In genomic region chr18:63322908-63323634, GRCh38 we compare ENCODE assay signal across 8 cellular contexts. TPM values are rescaled to one million over a fixed set of nuclear protein-coding genes. Genes with fewer than 3 reads are reported as not detected.
DNase-seq lines count a peak whose midpoint lies in the region; ATAC-seq and TF ChIP-seq lines count a peak whose summit lies in the region.

No MANE protein-coding gene starts in this region.

- H3K4me3 ChIP-seq in Loucy (ENCODE audit: low read length, poor library complexity, severe bottlenecking) = no peak overlapping the region

- H3K27me3 ChIP-seq in Loucy (ENCODE audit: insufficient read depth, low read length, poor library complexity, severe bottlenecking) = peaks cover 7% of the 10 kb centered on the region

- CTCF ChIA-PET in activated naive CD4-positive, alpha-beta T cell treated with anti-CD3 and anti-CD28 coated beads for 36 hours (lab: Charles Lee) = interaction anchor here (0.6 to 7.4 kb wide), 38 partner anchors 9 to 722 kb away, joined by 3 to 159 read pairs (median 4); no protein-coding TSS in a partner anchor

- no peak overlapping the region for H3K27ac Mint-ChIP-seq in activated naive CD4-positive, alpha-beta T cell treated with anti-CD3 and anti-CD28 coated beads for 36 hours
- no peak overlapping the region for H3K27ac Mint-ChIP-seq in glutamatergic neuron (ENCODE audit: unreplicated experiment)

- H3K9me2 ChIP-seq in Loucy (replicated peaks; ENCODE audit: low read depth, low read length) = no peaks in the 10 kb centered on the region

- no peaks in the 10 kb centered on the region for H3K27me3 Mint-ChIP-seq in activated naive CD4-positive, alpha-beta T cell treated with anti-CD3 and anti-CD28 coated beads for 36 hours (ENCODE audit: low read depth)
- H3K27me3 Mint-ChIP-seq in glutamatergic neuron (ENCODE audit: unreplicated experiment) = peaks cover 15% of the 10 kb centered on the region

- H3K4me2 ChIP-seq in Loucy (ENCODE audit: low read depth, low read length, poor library complexity, severe bottlenecking) = peak overlapping the region; percentile 52

- peaks cover 18% of the 10 kb centered on the region for H3K4me1 Mint-ChIP-seq in activated naive CD4-positive, alpha-beta T cell treated with anti-CD3 and anti-CD28 coated beads for 36 hours (ENCODE audit: low read depth)
- H3K4me1 Mint-ChIP-seq in glutamatergic neuron (ENCODE audit: low read depth, unreplicated experiment) = peaks cover 8% of the 10 kb centered on the region

- H3K9me3 ChIP-seq in Loucy (ENCODE audit: insufficient read depth, low read depth, low read length) = no peaks in the 10 kb centered on the region

- H3K4me1 ChIP-seq in Loucy (ENCODE audit: insufficient read depth, low read length, poor library complexity, severe bottlenecking) = peaks cover 23% of the 10 kb centered on the region

- H3K9ac ChIP-seq in Loucy (ENCODE audit: low read depth, low read length, poor library complexity, severe bottlenecking) = peak overlapping the region; percentile 53

- H3K36me3 Mint-ChIP-seq in activated naive CD4-positive, alpha-beta T cell treated with anti-CD3 and anti-CD28 coated beads for 36 hours (ENCODE audit: low read depth) = peaks cover 9% of the 10 kb centered on the region
- no peaks in the 10 kb centered on the region for H3K36me3 Mint-ChIP-seq in glutamatergic neuron (ENCODE audit: unreplicated experiment)

- H3K9me3 Mint-ChIP-seq in activated naive CD4-positive, alpha-beta T cell treated with anti-CD3 and anti-CD28 coated beads for 36 hours = no peaks in the 10 kb centered on the region
- peaks cover 16% of the 10 kb centered on the region for H3K9me3 Mint-ChIP-seq in glutamatergic neuron (ENCODE audit: unreplicated experiment)

- peak overlapping the region; percentile 67 for H2AFZ ChIP-seq in Loucy (ENCODE audit: low read length)

- peaks cover 9% of the 10 kb centered on the region for H4K20me1 ChIP-seq in Loucy (ENCODE audit: insufficient read depth, low read length, poor library complexity, severe bottlenecking)

- TF ChIP-seq CTCF in Loucy (conservative IDR thresholded peaks at IDR 0.05; ENCODE audit: low read length) = peak; percentile 84
- peak; percentile 85 for TF ChIP-seq CTCF in glutamatergic neuron (IDR thresholded peaks at IDR 0.05; ENCODE audit: partially characterized antibody, unreplicated experiment)

- no peak for ATAC-seq in GM18867 (IDR thresholded peaks at IDR 0.05; ENCODE audit: unreplicated experiment)
- no peak for ATAC-seq in HG02852 (IDR thresholded peaks at IDR 0.05; ENCODE audit: unreplicated experiment)

- in situ Hi-C loops in G401 (cut with HindIII; ENCODE audit: low sequenced_read_pairs) = loop anchor here (25.0 kb wide), 1 partner anchor 186 kb away; no protein-coding TSS in a partner anchor

- DNase-seq in G401 (ENCODE audit: low spot score) = peak; percentile 83
- peak; percentile 82 for DNase-seq in RKO (ENCODE audit: low spot score)
- peak; percentile 79 for DNase-seq in activated naive CD4-positive, alpha-beta T cell treated with anti-CD3 and anti-CD28 coated beads for 36 hours
- DNase-seq in glutamatergic neuron = peak; percentile 32
- peak; percentile 94 for DNase-seq in pons (ENCODE audit: low spot score)

- no peaks in the 10 kb centered on the region for H3F3A ChIP-seq in Loucy (ENCODE audit: low read depth)

- H3K4me3 Mint-ChIP-seq in activated naive CD4-positive, alpha-beta T cell treated with anti-CD3 and anti-CD28 coated beads for 36 hours = no peak overlapping the region
- no peak overlapping the region for H3K4me3 Mint-ChIP-seq in glutamatergic neuron (ENCODE audit: unreplicated experiment)

- peaks cover 15% of the 10 kb centered on the region for H3K79me2 ChIP-seq in Loucy (ENCODE audit: insufficient read depth, low read length)

- H3K36me3 ChIP-seq in Loucy (ENCODE audit: insufficient read depth, low read length) = no peaks in the 10 kb centered on the region

- intact Hi-C loops in activated naive CD4-positive, alpha-beta T cell treated with anti-CD3 and anti-CD28 coated beads for 36 hours (cut with micrococcal nuclease) = loop anchor here (1.0 to 5.0 kb wide), 8 partner anchors 17 to 736 kb away; no protein-coding TSS in a partner anchor

RNA-seq across cellular contexts. Expression of gene BCL2, which starts 3.5 kb away (rescaled TPM):
- 9.9 and 18.2 TPM in 2 replicates for total RNA-seq in G401 (2014; rRNA removed; shearing (Covaris generic))
- total RNA-seq in activated naive CD4-positive, alpha-beta T cell treated with anti-CD3 and anti-CD28 coated beads for 36 hours = 10 to 100 TPM; 48.4 to 49.6 TPM
- total RNA-seq in glutamatergic neuron (ENCODE audit: unreplicated experiment) = 6.8 TPM

RNA-seq across cellular contexts. Expression of gene KDSR, which starts 43.9 kb away (rescaled TPM):
- 23.3 and 27.1 TPM in 2 replicates for total RNA-seq in G401 (2014; rRNA removed; shearing (Covaris generic))
- 10 to 100 TPM; 75.2 to 81.5 TPM for total RNA-seq in activated naive CD4-positive, alpha-beta T cell treated with anti-CD3 and anti-CD28 coated beads for 36 hours
- total RNA-seq in glutamatergic neuron (ENCODE audit: unreplicated experiment) = 31.1 TPM

Comparison
In these comparisons a context has a peak if more than half of its experiments do, and no peak if none do; other contexts are left out.
1. DNase-seq: peak in every context shown above with its lines; median percentile 94 in pons; 83 in G401; 82 in RKO; 79 in activated naive CD4-positive, alpha-beta T cell treated with anti-CD3 and anti-CD28 coated beads for 36 hours; 32 in glutamatergic neuron.